ENCODE assay signal across 23 cellular contexts in genomic region chr15:22960587-22960986, GRCh38. TPM values are rescaled to one million over a fixed set of nuclear protein-coding genes. Genes with fewer than 3 reads are reported as not detected.
DNase-seq lines count a peak whose midpoint lies in the region; ATAC-seq and TF ChIP-seq lines count a peak whose summit lies in the region.
"Had no signal": no experiment of that assay in that cellular context is flagged by ENCODE, and none has a peak within 500 bp of the region (broad histone marks: within the 10 kb centered on the region; RNA-seq: fewer than 3 reads in every experiment).

No MANE protein-coding gene starts in this region.

- POLR2A ChIA-PET in HEK293 (lab: Yijun Ruan, JAX): no interaction called here
- POLR2A ChIA-PET in CD8-positive, alpha-beta memory T cell (lab: Charles Lee): no interaction called here

- peaks cover 48% of the 10 kb centered on the region for H3K4me1 Mint-ChIP-seq in nephron progenitor cell
- no peaks in the 10 kb centered on the region for H3K4me1 Mint-ChIP-seq in CD8-positive, alpha-beta memory T cell

- H3K36me3 Mint-ChIP-seq in nephron progenitor cell (ENCODE audit: low read depth): peaks cover 13% of the 10 kb centered on the region
- no peaks in the 10 kb centered on the region for H3K36me3 Mint-ChIP-seq in CD8-positive, alpha-beta memory T cell
- H3K36me3 Mint-ChIP-seq: activated naive CD4-positive, alpha-beta T cell treated with anti-CD3 and anti-CD28 coated beads, Interleukin-2, amount 50 U/mL, for 72 hours; naive B cell had no signal

- peak; percentile 55 for DNase-seq in RWPE2 (ENCODE audit: low spot score)
- DNase-seq in nephron progenitor cell: no peak
- no peak for DNase-seq in MG63
- DNase-seq in SW 1271 (lab: John Stamatoyannopoulos, UW): no peak
- no peak for DNase-seq in CD8-positive, alpha-beta memory T cell
- DNase-seq: activated CD4-positive, alpha-beta T cell treated with anti-CD3 and anti-CD28 coated beads, Interleukin-2, amount 50 U/mL, for 48 hours; activated CD4-positive, CD25-positive, alpha-beta regulatory T cell; Calu3; naive B cell; NCI-H1092; NCI-H187 treated with DMSO at 0.1 percent for 48 hours; NCI-H2227 treated with DMSO at 0.1 percent for 48 hours; NCI-H748 treated with DMSO at 0.1 percent for 48 hours; ovary; RPMI8226; T1000 had no signal

- H3K9ac ChIP-seq in subcutaneous abdominal adipose tissue (ENCODE audit: low read length in 5 of 5): no peak overlapping the region

- H3K4me3 ChIP-seq in HEK293 (ENCODE audit: low read depth, low read length) (no peak overlapping the region), RWPE2 (ENCODE audit: severe bottlenecking) (no peak overlapping the region), subcutaneous abdominal adipose tissue (ENCODE audit: low read depth in 1 of 5, low read length in 5 of 5) (no peak overlapping the region), MG63 (no peak overlapping the region)
- no peak overlapping the region for H3K4me3 ChIP-seq in CD8-positive, alpha-beta memory T cell (ENCODE audit: low read length)
- H3K4me3 ChIP-seq: GM12878, ovary had no signal

- no peak for ATAC-seq in RWPE2 (ENCODE audit: low read depth)
- ATAC-seq: activated naive CD4-positive, alpha-beta T cell treated with anti-CD3 and anti-CD28 coated beads, Interleukin-2, amount 50 U/mL, for 72 hours; GM12878; HCT116 had no signal

- CTCF ChIA-PET in HEK293 (lab: Yijun Ruan, JAX): interaction anchor here (0.7 kb wide), 1 partner anchor 20 kb away, joined by 3 read pairs; no protein-coding TSS in a partner anchor
- CTCF ChIA-PET in CD8-positive, alpha-beta memory T cell (lab: Charles Lee): no interaction called here

- H3K27ac ChIP-seq in HEK293 (ENCODE audit: extremely low read depth, low read depth, low read length) (no peak overlapping the region), RWPE2 (ENCODE audit: poor library complexity, severe bottlenecking) (no peak overlapping the region), subcutaneous abdominal adipose tissue (ENCODE audit: low read depth, low read length) (peak overlapping the region; percentile 9)
- H3K27ac ChIP-seq in CD8-positive, alpha-beta memory T cell (ENCODE audit: low read depth, low read length): no peak overlapping the region
- H3K27ac ChIP-seq: C4-2B had no signal

- peak overlapping the region; percentile 36 for H3K27ac Mint-ChIP-seq in nephron progenitor cell
- H3K27ac Mint-ChIP-seq in CD8-positive, alpha-beta memory T cell: peak overlapping the region in 1 of 8 donors; percentile 26
- H3K27ac Mint-ChIP-seq: activated naive CD4-positive, alpha-beta T cell treated with anti-CD3 and anti-CD28 coated beads, Interleukin-2, amount 50 U/mL, for 72 hours; activated T-helper 2 cell treated with anti-CD3 and anti-CD28 coated beads, Interferon-gamma antibody, Interleukin-2, Interleukin-4, amounts not matched to agents 10 μg/mL and 5 μg/mL and 100 μg/mL, durations not matched to agents 14 hours and 24 hours and 36 hours had no signal

- H3K9me3 ChIP-seq in HEK293 (ENCODE audit: control insufficient read depth, insufficient read depth, low read depth, low read length) (no peaks in the 10 kb centered on the region), RWPE2 (ENCODE audit: severe bottlenecking) (no peaks in the 10 kb centered on the region), subcutaneous abdominal adipose tissue (ENCODE audit: control insufficient read depth in 5 of 5, low read length in 5 of 5) (no peaks in the 10 kb centered on the region), MG63 (no peaks in the 10 kb centered on the region)
- H3K9me3 ChIP-seq in CD8-positive, alpha-beta memory T cell (ENCODE audit: low read length): no peaks in the 10 kb centered on the region
- H3K9me3 ChIP-seq: ovary had no signal

- TF ChIP-seq CTCF in HEK293 (tag by site-specific recombination; IDR thresholded peaks at IDR 0.05) (no peak), RWPE2 (IDR thresholded peaks at IDR 0.05; ENCODE audit: poor library complexity, severe bottlenecking) (no peak), nephron progenitor cell (IDR thresholded peaks at IDR 0.05) (no peak)

- H3K36me3 ChIP-seq in HEK293 (ENCODE audit: control insufficient read depth in 2 of 2, insufficient read depth in 1 of 2, low read length in 2 of 2) (no peaks in the 10 kb centered on the region; a peak in 1 of 3 replicates), RWPE2 (ENCODE audit: low read depth) (peaks cover 7% of the 10 kb centered on the region), subcutaneous abdominal adipose tissue (ENCODE audit: control insufficient read depth in 5 of 5, insufficient read depth in 5 of 5, low read length in 5 of 5) (peaks cover 0 to 2% (median 0%) of the 10 kb centered on the region in 5 donors), MG63 (peaks cover 5% of the 10 kb centered on the region)
- no peaks in the 10 kb centered on the region for H3K36me3 ChIP-seq in CD8-positive, alpha-beta memory T cell (ENCODE audit: insufficient read depth, low read length)
- H3K36me3 ChIP-seq: ovary had no signal

- H3K27me3 ChIP-seq in RWPE2 (ENCODE audit: insufficient read depth, poor library complexity, severe bottlenecking) (no peaks in the 10 kb centered on the region), subcutaneous abdominal adipose tissue (ENCODE audit: control insufficient read depth in 5 of 5, insufficient read depth in 4 of 5, low read length in 5 of 5) (no peaks in the 10 kb centered on the region), MG63 (no peaks in the 10 kb centered on the region)
- H3K27me3 ChIP-seq in CD8-positive, alpha-beta memory T cell (ENCODE audit: insufficient read depth, low read length, poor library complexity, severe bottlenecking): no peaks in the 10 kb centered on the region
- H3K27me3 ChIP-seq: ovary had no signal

- H3K9me3 Mint-ChIP-seq in nephron progenitor cell: no peaks in the 10 kb centered on the region
- no peaks in the 10 kb centered on the region for H3K9me3 Mint-ChIP-seq in CD8-positive, alpha-beta memory T cell
- H3K9me3 Mint-ChIP-seq: activated naive CD4-positive, alpha-beta T cell treated with anti-CD3 and anti-CD28 coated beads, Interleukin-2, amount 50 U/mL, for 72 hours; activated T-helper 2 cell treated with anti-CD3 and anti-CD28 coated beads, Interferon-gamma antibody, Interleukin-2, Interleukin-4, amounts not matched to agents 10 μg/mL and 5 μg/mL and 100 μg/mL, durations not matched to agents 14 hours and 24 hours and 36 hours; naive B cell had no signal

- H3K4me3 Mint-ChIP-seq in nephron progenitor cell: no peak overlapping the region
- no peak overlapping the region for H3K4me3 Mint-ChIP-seq in CD8-positive, alpha-beta memory T cell

- H3K27me3 Mint-ChIP-seq in nephron progenitor cell (ENCODE audit: low read depth, poor library complexity): no peaks in the 10 kb centered on the region
- no peaks in the 10 kb centered on the region for H3K27me3 Mint-ChIP-seq in CD8-positive, alpha-beta memory T cell

- H3K4me1 ChIP-seq in HEK293 (ENCODE audit: control insufficient read depth, insufficient read depth, low read length) (no peaks in the 10 kb centered on the region), RWPE2 (ENCODE audit: insufficient read depth, poor library complexity, severe bottlenecking) (peaks cover 30% of the 10 kb centered on the region), subcutaneous abdominal adipose tissue (ENCODE audit: control insufficient read depth in 5 of 5, insufficient read depth in 5 of 5, low read length in 5 of 5) (peaks cover 15 to 83% (median 68%) of the 10 kb centered on the region in 5 donors)
- no peaks in the 10 kb centered on the region for H3K4me1 ChIP-seq in CD8-positive, alpha-beta memory T cell (ENCODE audit: insufficient read depth, low read length)

TF ChIP-seq in HEK293, 187 proteins besides CTCF, POLR2A, EP300 and RAD21:
- TF ChIP-seq ZNF394 (tag by site-specific recombination; IDR thresholded peaks at IDR 0.05; ENCODE audit: borderline replicate concordance) (no peak), ZNF10 (tag by site-specific recombination; IDR thresholded peaks at IDR 0.05) (peak; percentile 40; the same call in 1 of the 2 replicates), ZNF571 (tag by site-specific recombination; IDR thresholded peaks at IDR 0.05) (no peak), KLF17 (tag by site-specific recombination; IDR thresholded peaks at IDR 0.05) (no peak)

RNA-seq across cellular contexts. Expression of gene CYFIP1, which starts 19.6 kb away (rescaled TPM):
- total RNA-seq in MG63 (2014; rRNA removed; shearing (Covaris generic); ENCODE audit: low replicate concordance): 52.7 and 71.9 TPM in 2 replicates
- total RNA-seq in CD8-positive, alpha-beta memory T cell: 10 to 100 TPM; 24.0 to 27.3 TPM
- 4.8 TPM for polyA plus RNA-seq in CD8-positive, alpha-beta memory T cell
